ENCODE assay signal across 24 cellular contexts in the genomic region with DNA sequence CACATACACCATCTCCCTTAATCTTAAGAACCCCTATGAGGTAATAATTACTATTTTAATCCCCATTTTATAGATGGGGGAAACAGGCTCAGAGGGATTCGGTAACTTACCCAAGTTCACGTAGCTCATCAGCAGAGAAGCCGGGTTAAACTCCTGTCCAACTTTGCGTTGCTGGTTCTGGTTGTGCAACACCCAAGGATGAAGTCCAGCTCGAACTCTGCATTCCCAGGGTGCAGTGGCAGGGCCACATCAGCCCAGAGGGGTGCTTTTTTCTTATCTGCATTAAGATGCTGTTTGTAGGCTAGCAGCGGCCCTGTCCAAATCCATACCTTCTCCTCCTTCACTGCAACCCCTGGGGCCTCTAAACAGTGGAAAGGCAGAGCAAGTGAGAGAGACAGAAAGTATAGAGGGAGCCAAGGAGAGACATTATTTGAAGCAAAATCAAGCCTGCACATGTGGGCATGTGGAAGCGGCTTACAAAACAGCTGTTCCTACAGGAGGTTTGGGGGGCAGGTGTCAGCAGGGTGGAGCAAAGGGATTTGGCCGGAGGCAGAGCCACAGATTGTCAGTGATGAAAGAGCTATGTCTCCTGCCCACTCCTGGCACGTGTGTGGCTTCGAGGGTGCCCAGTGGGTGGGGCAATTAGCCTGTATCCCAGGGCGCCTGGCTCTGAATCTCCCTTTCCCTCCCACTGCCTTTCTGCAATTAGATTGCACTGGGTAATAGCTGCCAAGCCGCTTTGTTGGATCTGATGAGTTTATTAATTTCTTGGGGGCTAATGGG.
A peak's percentile ranks its signal among the peaks of the same experiment; 100 is the strongest.
DNase-seq lines count a peak whose midpoint lies in the region; ATAC-seq and TF ChIP-seq lines count a peak whose summit lies in the region.
"Had no signal": no experiment of that assay in that cellular context is flagged by ENCODE, and none has a peak within 500 bp of the region (broad histone marks: within the 10 kb centered on the region; RNA-seq: fewer than 3 reads in every experiment).

No MANE protein-coding gene starts in this region.

- WGBS in spleen, 5 donors = 71 to 78% (median 73%) methylated on average over 12 of the region's 12 CpGs

- ATAC-seq in HG03135 (IDR thresholded peaks at IDR 0.05; ENCODE audit: unreplicated experiment) (no peak), GM18867 (IDR thresholded peaks at IDR 0.05; ENCODE audit: unreplicated experiment) (no peak)
- ATAC-seq: naive thymus-derived CD8-positive, alpha-beta T cell had no signal

- intact Hi-C loops in spleen (cut with DNase I; ENCODE audit: low total_unique reads) = no loop called here

- peaks cover 0 to 17% (median 0%) of the 10 kb centered on the region in 7 donors for H3K27me3 ChIP-seq in spleen (replicated peaks in 1 of 7)
- H3K27me3 ChIP-seq: BLaER1 treated with 17β-estradiol and CSF1 and Interleukin-3, amounts not matched to agents 10 nM and 100 nM; cardiac muscle cell; upper lobe of left lung had no signal

- DNase-seq in NCI-H748 (lab: John Stamatoyannopoulos, UW; ENCODE audit: unreplicated experiment) (peak; percentile 6), NCI-H748 treated with DMSO at 0.1 percent for 48 hours (lab: John Stamatoyannopoulos, UW) (no peak), NCI-H446 (lab: John Stamatoyannopoulos, UW) (peak; percentile 89 to 94), epithelial cell of esophagus (ENCODE audit: low read depth) (peak; percentile 4), spleen (peak; percentile 47), kidney tubule cell (ENCODE audit: low spot score) (no peak)
- DNase-seq: activated CD4-positive, alpha-beta T cell treated with anti-CD3 and anti-CD28 coated beads, Interleukin-2, amount 10 ng/mL, durations not matched to agents 24 days and 14 days; activated gamma-delta T cell treated with Interleukin-2 at 50 U/mL for 16 hours; amniotic stem cell; dermis blood vessel endothelial cell; H7; IMR-90; islet precursor cell; mesenchymal stem cell; MM.1S; naive thymus-derived CD8-positive, alpha-beta T cell; stimulated activated CD4-positive, alpha-beta T cell treated with anti-CD3 and anti-CD28 coated beads, Interleukin-2, amount 100 ng/mL, for 48 hours; stomach; upper lobe of left lung had no signal

- TF ChIP-seq POLR2A in spleen (IDR thresholded peaks at IDR 0.05) = no peak

- H3K36me3 ChIP-seq in spleen = no peaks in the 10 kb centered on the region
- H3K36me3 ChIP-seq: BLaER1 treated with 17β-estradiol and CSF1 and Interleukin-3, amounts not matched to agents 10 nM and 100 nM; cardiac muscle cell; stomach; upper lobe of left lung had no signal

- no peaks in the 10 kb centered on the region for H3K4me1 ChIP-seq in spleen
- H3K4me1 ChIP-seq: BLaER1 treated with 17β-estradiol and CSF1 and Interleukin-3, amounts not matched to agents 10 nM and 100 nM; parathyroid adenoma; stomach; upper lobe of left lung had no signal

- TF ChIP-seq CTCF in epithelial cell of esophagus (IDR thresholded peaks at IDR 0.05; ENCODE audit: insufficient read depth, low read depth, low read length, missing control alignments) = no peak
- no peak for TF ChIP-seq CTCF in spleen (IDR thresholded peaks at IDR 0.05 in 8 of 11, conservative IDR thresholded peaks at IDR 0.05 in 3 of 11)

- no peak overlapping the region for H3K27ac ChIP-seq in spleen
- H3K27ac ChIP-seq: BLaER1 treated with 17β-estradiol and CSF1 and Interleukin-3, amounts not matched to agents 10 nM and 100 nM; cardiac muscle cell; parathyroid adenoma; stomach; upper lobe of left lung had no signal

- no peaks in the 10 kb centered on the region for H3K9me3 ChIP-seq in spleen
- H3K9me3 ChIP-seq: BLaER1 treated with 17β-estradiol and CSF1 and Interleukin-3, amounts not matched to agents 10 nM and 100 nM; stomach; upper lobe of left lung had no signal

- H3K4me3 ChIP-seq in epithelial cell of esophagus (ENCODE audit: low read length) = no peak overlapping the region
- no peak overlapping the region for H3K4me3 ChIP-seq in spleen
- H3K4me3 ChIP-seq: BLaER1 treated with 17β-estradiol and CSF1 and Interleukin-3, amounts not matched to agents 10 nM and 100 nM; cardiac muscle cell; stomach; upper lobe of left lung had no signal

Comparison
In these comparisons a context has a peak if more than half of its experiments do, and no peak if none do; other contexts are left out.
1. DNase-seq: peak in NCI-H748 (single experiment), NCI-H446 (2 of 2), epithelial cell of esophagus (single experiment) and spleen (single experiment); none in NCI-H748 treated with DMSO at 0.1 percent for 48 hours (single experiment) and kidney tubule cell (single experiment).